Comparison of ENCODE assay signal across 34 cellular contexts in genomic region chr12:20593611-20594010, GRCh38.
"Had no signal": no experiment of that assay in that cellular context is flagged by ENCODE, and none has a peak within 500 bp of the region (broad histone marks: within the 10 kb centered on the region; RNA-seq: fewer than 3 reads in every experiment).

No MANE protein-coding gene starts in this region.

- H3K9me3 Mint-ChIP-seq: activated B cell treated with CpG ODN at 0.5 μM for 24 hours; activated CD4-positive, alpha-beta memory T cell treated with anti-CD3 and anti-CD28 coated beads for 36 hours; activated CD4-positive, alpha-beta T cell treated with anti-CD3 and anti-CD28 coated beads, Interleukin-2, amount 10 ng/mL, durations not matched to agents 24 days and 14 days; activated CD8-positive, alpha-beta T cell treated with anti-CD3 and anti-CD28 coated beads for 36 hours; activated naive CD4-positive, alpha-beta T cell treated with anti-CD3 and anti-CD28 coated beads, Interleukin-2, amount 50 U/mL, for 72 hours; activated naive CD8-positive, alpha-beta T cell treated with anti-CD3 and anti-CD28 coated beads for 36 hours; activated T-cell treated with anti-CD3 and anti-CD28 coated beads, Interleukin-2, amount 50 U/mL, for 4 hours; activated T-cell treated with anti-CD3 and anti-CD28 coated beads, Interleukin-2, amount 50 U/mL, for 72 hours; activated T-helper 1 cell treated with anti-CD3 and anti-CD28 coated beads, Interleukin-12 subunit alpha, Interleukin-12 subunit beta, Interleukin-2, Interleukin-4 antibody, amounts not matched to agents 30 ng/mL and 10 ng/mL and 1 ng/mL, durations not matched to agents 14 hours and 24 hours and 36 hours; activated T-helper 17 cell treated with anti-CD3 and anti-CD28 coated beads, Interleukin-2, amount 50 U/mL, for 72 hours; brain; T-cell; T-helper 1 cell treated with Interleukin-12 subunit alpha and Interleukin-12 subunit beta and Interleukin-4 antibody, amounts not matched to agents 30 μg/mL and 1 μg/mL, for 36 hours had no signal

- H3K27me3 Mint-ChIP-seq: activated B cell treated with CpG ODN at 0.5 μM for 24 hours; activated CD4-positive, alpha-beta memory T cell treated with anti-CD3 and anti-CD28 coated beads for 36 hours; activated CD4-positive, alpha-beta T cell treated with anti-CD3 and anti-CD28 coated beads, Interleukin-2, amount 10 ng/mL, durations not matched to agents 24 days and 14 days; activated CD8-positive, alpha-beta T cell treated with anti-CD3 and anti-CD28 coated beads for 36 hours; activated naive CD8-positive, alpha-beta T cell treated with anti-CD3 and anti-CD28 coated beads for 36 hours; activated T-helper 17 cell treated with anti-CD3 and anti-CD28 coated beads, Interleukin-2, amount 50 U/mL, for 72 hours; brain; central memory CD8-positive, alpha-beta T cell; T-cell had no signal

- H3K36me3 Mint-ChIP-seq: activated CD4-positive, alpha-beta memory T cell treated with anti-CD3 and anti-CD28 coated beads for 36 hours; activated naive CD4-positive, alpha-beta T cell treated with anti-CD3 and anti-CD28 coated beads, Interleukin-2, amount 50 U/mL, for 72 hours; activated naive CD8-positive, alpha-beta T cell treated with anti-CD3 and anti-CD28 coated beads for 36 hours; brain; T-cell had no signal

- H3K27ac Mint-ChIP-seq: activated B cell treated with CpG ODN at 0.5 μM for 24 hours; activated CD4-positive, alpha-beta memory T cell treated with anti-CD3 and anti-CD28 coated beads for 36 hours; activated CD4-positive, alpha-beta T cell treated with anti-CD3 and anti-CD28 coated beads, Interleukin-2, amount 10 ng/mL, durations not matched to agents 24 days and 14 days; activated CD8-positive, alpha-beta T cell treated with anti-CD3 and anti-CD28 coated beads for 36 hours; activated naive CD4-positive, alpha-beta T cell treated with anti-CD3 and anti-CD28 coated beads for 36 hours; activated naive CD4-positive, alpha-beta T cell treated with anti-CD3 and anti-CD28 coated beads, Interleukin-2, amount 50 U/mL, for 72 hours; activated naive CD8-positive, alpha-beta T cell treated with anti-CD3 and anti-CD28 coated beads for 36 hours; activated T-cell treated with anti-CD3 and anti-CD28 coated beads, Interleukin-2, amount 50 U/mL, for 72 hours; activated T-helper 1 cell treated with anti-CD3 and anti-CD28 coated beads, Interleukin-12 subunit alpha, Interleukin-12 subunit beta, Interleukin-2, Interleukin-4 antibody, amounts not matched to agents 30 ng/mL and 10 ng/mL and 1 ng/mL, durations not matched to agents 14 hours and 24 hours and 36 hours; activated T-helper 17 cell treated with anti-CD3 and anti-CD28 coated beads, Interleukin-2, amount 50 U/mL, for 72 hours; T-cell; T-helper 1 cell treated with Interleukin-12 subunit alpha and Interleukin-12 subunit beta and Interleukin-4 antibody, amounts not matched to agents 30 μg/mL and 1 μg/mL, for 36 hours; T-helper 2 cell treated with Interferon-gamma antibody and Interleukin-4, amounts not matched to agents 5 μg/mL and 100 μg/mL, for 36 hours had no signal

- H3K4me3 Mint-ChIP-seq: activated B cell treated with CpG ODN at 0.5 μM for 24 hours; activated CD4-positive, alpha-beta memory T cell treated with anti-CD3 and anti-CD28 coated beads for 36 hours; activated CD4-positive, alpha-beta T cell treated with anti-CD3 and anti-CD28 coated beads, Interleukin-2, amount 10 ng/mL, durations not matched to agents 24 days and 14 days; activated CD8-positive, alpha-beta T cell treated with anti-CD3 and anti-CD28 coated beads for 36 hours; activated naive CD4-positive, alpha-beta T cell treated with anti-CD3 and anti-CD28 coated beads for 36 hours; activated naive CD8-positive, alpha-beta T cell treated with anti-CD3 and anti-CD28 coated beads for 36 hours; activated T-cell treated with anti-CD3 and anti-CD28 coated beads, Interleukin-2, amount 50 U/mL, for 4 hours; activated T-cell treated with anti-CD3 and anti-CD28 coated beads, Interleukin-2, amount 50 U/mL, for 72 hours; activated T-helper 1 cell treated with anti-CD3 and anti-CD28 coated beads, Interleukin-12 subunit alpha, Interleukin-12 subunit beta, Interleukin-2, Interleukin-4 antibody, amounts not matched to agents 30 ng/mL and 10 ng/mL and 1 ng/mL, durations not matched to agents 14 hours and 24 hours and 36 hours; activated T-helper 17 cell treated with anti-CD3 and anti-CD28 coated beads, Interleukin-2, amount 50 U/mL, for 72 hours; brain; central memory CD8-positive, alpha-beta T cell; T-cell; T-helper 1 cell treated with Interleukin-12 subunit alpha and Interleukin-12 subunit beta and Interleukin-4 antibody, amounts not matched to agents 30 μg/mL and 1 μg/mL, for 36 hours; T-helper 2 cell treated with Interferon-gamma antibody and Interleukin-4, amounts not matched to agents 5 μg/mL and 100 μg/mL, for 36 hours had no signal

- H3K4me1 Mint-ChIP-seq: activated B cell treated with CpG ODN at 0.5 μM for 24 hours; activated CD4-positive, alpha-beta T cell treated with anti-CD3 and anti-CD28 coated beads, Interleukin-2, amount 10 ng/mL, durations not matched to agents 24 days and 14 days; activated naive CD8-positive, alpha-beta T cell treated with anti-CD3 and anti-CD28 coated beads for 36 hours; activated T-helper 17 cell treated with anti-CD3 and anti-CD28 coated beads, Interleukin-2, amount 50 U/mL, for 72 hours; central memory CD8-positive, alpha-beta T cell; T-cell had no signal

- DNase-seq: activated B cell treated with CpG ODN at 0.5 μM for 24 hours; activated CD4-positive, alpha-beta memory T cell treated with anti-CD3 and anti-CD28 coated beads for 36 hours; activated CD4-positive, alpha-beta T cell treated with anti-CD3 and anti-CD28 coated beads for 4 hours; activated CD4-positive, alpha-beta T cell treated with anti-CD3 and anti-CD28 coated beads, Interleukin-2, amount 10 ng/mL, durations not matched to agents 24 days and 14 days; activated CD4-positive, alpha-beta T cell treated with anti-CD3 and anti-CD28 coated beads, Interleukin-2, amount 50 U/mL, for 1 hour; activated CD4-positive, alpha-beta T cell treated with anti-CD3 and anti-CD28 coated beads, Interleukin-2, amount 50 U/mL, for 4 hours; activated CD4-positive, CD25-positive, alpha-beta regulatory T cell treated with anti-CD3 and anti-CD28 coated beads, Interleukin-2, amount 50 U/mL, for 72 hours; activated CD8-positive, alpha-beta memory T cell treated with anti-CD3 and anti-CD28 coated beads, Interleukin-2, amount 50 U/mL, for 4 hours; activated CD8-positive, alpha-beta T cell treated with anti-CD3 and anti-CD28 coated beads for 36 hours; activated effector memory CD4-positive, alpha-beta T cell treated with anti-CD3 and anti-CD28 coated beads, Interleukin-2, amount 50 U/mL, for 16 hours; activated gamma-delta T cell treated with Interleukin-2 at 50 U/mL for 16 hours; activated naive CD4-positive, alpha-beta T cell; activated naive CD4-positive, alpha-beta T cell treated with anti-CD3 and anti-CD28 coated beads for 36 hours; activated naive CD4-positive, alpha-beta T cell treated with anti-CD3 and anti-CD28 coated beads, Interleukin-2, amount 50 U/mL, for 16 hours; activated naive CD8-positive, alpha-beta T cell treated with anti-CD3 and anti-CD28 coated beads for 36 hours; activated T-cell treated with anti-CD3 and anti-CD28 coated beads for 4 hours; activated T-cell treated with anti-CD3 and anti-CD28 coated beads, Interleukin-2, amount 50 U/mL, for 1 hour; activated T-cell treated with anti-CD3 and anti-CD28 coated beads, Interleukin-2, amount 50 U/mL, for 4 hours; activated T-cell treated with anti-CD3 and anti-CD28 coated beads, Interleukin-2, amount 50 U/mL, for 72 hours; adrenal gland; amniotic stem cell; aorta; caudate nucleus; cerebellar nuclear complex; T-cell; T-helper 2 cell; T-helper 9 cell had no signal
